ENCODE assay signal across 8 cellular contexts in genomic region chr6:35317483-35318199, GRCh38. TPM values are rescaled to one million over a fixed set of nuclear protein-coding genes. Genes with fewer than 3 reads are reported as not detected.
DNase-seq lines count a peak whose midpoint lies in the region; ATAC-seq, FAIRE-seq and TF ChIP-seq lines count a peak whose summit lies in the region.

No MANE protein-coding gene starts in this region.

- FAIRE-seq in A549 (lab: Jason Lieb, UNC): no peak

- H3K27ac ChIP-seq in A549 (peak overlapping the region; percentile 23 to 83; a peak in 4 of 6 replicates), mucosa of rectum (ENCODE audit: low read depth in 2 of 2, low read length in 2 of 2) (no peak overlapping the region)
- H3K27ac ChIP-seq in effector memory CD4-positive, alpha-beta T cell (ENCODE audit: insufficient read depth, low read length, poor library complexity, severe bottlenecking): peak overlapping the region; percentile 17

- H3K4me1 ChIP-seq in A549: peaks cover 4% of the 10 kb centered on the region; the same call in 1 of the 3 replicates
- peaks cover 18% of the 10 kb centered on the region for H3K4me1 ChIP-seq in effector memory CD4-positive, alpha-beta T cell (ENCODE audit: control insufficient read depth, insufficient read depth, low read length, poor library complexity, severe bottlenecking)
- H3K4me1 ChIP-seq in mucosa of rectum (ENCODE audit: control insufficient read depth in 2 of 2, insufficient read depth in 2 of 2, low read length in 2 of 2): peaks cover 2 to 8% of the 10 kb centered on the region in 2 donors

- POLR2A ChIA-PET in A549 (lab: Yijun Ruan, JAX): interaction anchor here (0.6 to 1.1 kb wide), 2 partner anchors 58 to 355 kb away, joined by 4 to 5 read pairs; partner anchors contain the start of gene ZNF76

- H3K4me3 ChIP-seq in A549 (peak overlapping the region; percentile 49), mucosa of rectum (ENCODE audit: low read length in 2 of 2) (peak overlapping the region; percentile 63 to 70)
- H3K4me3 ChIP-seq in effector memory CD4-positive, alpha-beta T cell (ENCODE audit: insufficient read depth, low read depth, low read length, poor library complexity, severe bottlenecking): no peak overlapping the region

- ATAC-seq in A549 (peak; percentile 54 to 65), GM21526 (IDR thresholded peaks at IDR 0.05; ENCODE audit: low FRiP score, unreplicated experiment) (no peak)

- no peak for TF ChIP-seq CTCF in A549 (IDR thresholded peaks at IDR 0.05)

- TF ChIP-seq EP300 in A549 (IDR thresholded peaks at IDR 0.05): no peak

- peak overlapping the region; percentile 81 for H3K4me2 ChIP-seq in A549

- 91% methylated on average over 5 of the region's 28 CpGs for WGBS in A549 (ENCODE audit: missing lambda C conversion rate)

- TF ChIP-seq POLR2A in A549 (IDR thresholded peaks at IDR 0.05; ENCODE audit: low read length): no peak

- H3K9me3 ChIP-seq in A549 (no peaks in the 10 kb centered on the region), mucosa of rectum (ENCODE audit: control insufficient read depth in 2 of 2, low read length in 2 of 2) (no peaks in the 10 kb centered on the region)
- H3K9me3 ChIP-seq in effector memory CD4-positive, alpha-beta T cell (ENCODE audit: control insufficient read depth, low read length): no peaks in the 10 kb centered on the region

- no peak for TF ChIP-seq RAD21 in A549 (conservative IDR thresholded peaks at IDR 0.05 in 1 of 2, IDR thresholded peaks at IDR 0.05 in 1 of 2)

- H3K36me3 ChIP-seq in effector memory CD4-positive, alpha-beta T cell (ENCODE audit: control insufficient read depth, insufficient read depth, low read length): peaks cover 64% of the 10 kb centered on the region
- peaks cover 8 to 27% of the 10 kb centered on the region in 2 donors for H3K36me3 ChIP-seq in mucosa of rectum (ENCODE audit: control insufficient read depth in 2 of 2, insufficient read depth in 2 of 2, low read length in 2 of 2)

- DNase-seq in A549 (ENCODE audit: low read depth in 1 of 2, low spot score in 1 of 2) (no peak), HuH-7 (ENCODE audit: low spot score) (peak; percentile 29), iPS-NIHi11 (ENCODE audit: low spot score) (no peak), NCI-H2171 (lab: John Stamatoyannopoulos, UW) (no peak), NCI-H1048 (lab: John Stamatoyannopoulos, UW) (no peak)
- DNase-seq in effector memory CD4-positive, alpha-beta T cell: no peak

- no peaks in the 10 kb centered on the region for H3K27me3 ChIP-seq in effector memory CD4-positive, alpha-beta T cell (replicated peaks; ENCODE audit: control insufficient read depth, insufficient read depth, low read length, poor library complexity, severe bottlenecking)
- H3K27me3 ChIP-seq in mucosa of rectum (ENCODE audit: control insufficient read depth in 2 of 2, insufficient read depth in 2 of 2, low read length in 2 of 2): no peaks in the 10 kb centered on the region

- CTCF ChIA-PET in A549 (lab: Yijun Ruan, JAX): interaction anchor here (0.8 to 1.1 kb wide), 6 partner anchors 10 to 49 kb away, joined by 3 to 6 read pairs (median 3); no protein-coding TSS in a partner anchor

- H3K9ac ChIP-seq in mucosa of rectum (ENCODE audit: low read depth in 1 of 2, low read length in 2 of 2): peak overlapping the region in 1 of 2 donors; percentile 13

TF ChIP-seq in A549, 52 proteins besides CTCF, POLR2A, EP300 and RAD21:
- no peak for TF ChIP-seq HDAC2 (IDR thresholded peaks at IDR 0.05)
- TF ChIP-seq, protein P1, sequence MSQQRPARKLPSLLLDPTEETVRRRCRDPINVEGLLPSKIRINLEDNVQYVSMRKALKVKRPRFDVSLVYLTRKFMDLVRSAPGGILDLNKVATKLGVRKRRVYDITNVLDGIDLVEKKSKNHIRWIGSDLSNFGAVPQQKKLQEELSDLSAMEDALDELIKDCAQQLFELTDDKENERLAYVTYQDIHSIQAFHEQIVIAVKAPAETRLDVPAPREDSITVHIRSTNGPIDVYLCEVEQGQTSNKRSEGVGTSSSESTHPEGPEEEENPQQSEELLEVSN (IDR thresholded peaks at IDR 0.05; ENCODE audit: borderline replicate concordance, low read depth): peak; percentile 51; the same call in 1 of the 2 replicates

RNA-seq across cellular contexts. Expression of gene DEF6, which starts 20.0 kb away (rescaled TPM):
- polyA plus RNA-seq in A549 (2011; rRNA removed) (0.05 and 0.13 TPM in 2 replicates), A549 (2017; fragmentation: RNase III; extraction: RNeasy Plus Mini Kit Qiagen cat#74134 plus additional on column Dnase treatment) (0.05 to 0.08 TPM (median 0.07 TPM) in 3 replicates)
- 0.08 and 0.09 TPM in 2 replicates for polyA plus RNA-seq in A549 (2012; cell fraction: cytosol; rRNA removed)
- 0.32 and 0.61 TPM in 2 replicates for polyA plus RNA-seq in A549 (2012; cell fraction: nucleus; rRNA removed)
- not detected in 2 replicates for polyA minus RNA-seq in A549 (2011; rRNA and poly(A)+ RNA removed)

RNA-seq across cellular contexts. Expression of gene PPARD, which starts 24.7 kb away (rescaled TPM):
- polyA plus RNA-seq in A549 (2011; rRNA removed): 3.8 and 4.1 TPM in 2 replicates
- 4.7 and 6.4 TPM in 2 replicates for polyA plus RNA-seq in A549 (2012; cell fraction: cytosol; rRNA removed)
- 8.4 and 10.2 TPM in 2 replicates for polyA plus RNA-seq in A549 (2012; cell fraction: nucleus; rRNA removed)
- polyA plus RNA-seq in A549 (2017; fragmentation: RNase III; extraction: RNeasy Plus Mini Kit Qiagen cat#74134 plus additional on column Dnase treatment): 5.1 to 5.9 TPM (median 5.4 TPM) in 3 replicates
- polyA minus RNA-seq in A549 (2011; rRNA and poly(A)+ RNA removed): 3.8 and 5.6 TPM in 2 replicates

RNA-seq across cellular contexts. Expression of gene ZNF76, which starts 58.1 kb away (rescaled TPM):
- 7.9 and 12.0 TPM in 2 replicates for polyA plus RNA-seq in A549 (2011; rRNA removed)
- 11.0 and 13.3 TPM in 2 replicates for polyA plus RNA-seq in A549 (2012; cell fraction: cytosol; rRNA removed)
- polyA plus RNA-seq in A549 (2012; cell fraction: nucleus; rRNA removed): 39.9 and 45.7 TPM in 2 replicates
- polyA plus RNA-seq in A549 (2017; fragmentation: RNase III; extraction: RNeasy Plus Mini Kit Qiagen cat#74134 plus additional on column Dnase treatment): 10.5 to 10.9 TPM (median 10.6 TPM) in 3 replicates
- polyA minus RNA-seq in A549 (2011; rRNA and poly(A)+ RNA removed): 15.1 and 17.7 TPM in 2 replicates

Comparison
In these comparisons a context has a peak if more than half of its experiments do, and no peak if none do; other contexts are left out.
1. H3K27ac ChIP-seq: peak in A549 (2 of 2) and effector memory CD4-positive, alpha-beta T cell (single experiment); none in mucosa of rectum (0 of 2).